22 cellular contexts compared by ENCODE assay signal in the genomic region with DNA sequence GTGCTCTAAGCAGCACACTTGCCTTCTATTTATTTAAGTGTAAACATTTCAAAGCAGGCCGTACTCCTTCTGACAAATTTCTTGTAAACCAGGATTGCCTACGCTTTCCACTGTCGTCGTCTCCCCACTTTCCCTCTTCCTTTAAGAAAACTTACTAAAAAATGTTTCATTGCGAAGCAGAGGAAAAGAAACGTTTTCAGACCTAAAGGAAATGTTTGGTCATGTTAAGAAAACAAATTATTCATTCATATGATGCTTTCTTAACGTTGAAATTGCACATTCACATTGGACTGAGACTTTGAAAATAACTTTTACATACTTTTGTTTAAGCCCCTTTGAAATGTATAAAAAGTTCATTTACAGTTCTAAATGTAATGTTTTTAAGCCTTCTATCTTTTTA.
A peak's percentile ranks its signal among the peaks of the same experiment; 100 is the strongest.
DNase-seq lines count a peak whose midpoint lies in the region; TF ChIP-seq lines count a peak whose summit lies in the region.
"Had no signal": no experiment of that assay in that cellular context is flagged by ENCODE, and none has a peak within 500 bp of the region (broad histone marks: within the 10 kb centered on the region; RNA-seq: fewer than 3 reads in every experiment).

No MANE protein-coding gene starts in this region.

- no peaks in the 10 kb centered on the region for H3K9me3 ChIP-seq in adipocyte (ENCODE audit: control insufficient read depth, low read length)
- H3K9me3 ChIP-seq: A549, BLaER1, Caco-2, HAP-1 had no signal

- H3K4me3 ChIP-seq in ACC112 (ENCODE audit: low read depth, low read length) (no peak overlapping the region), adipocyte (ENCODE audit: low read length) (no peak overlapping the region)
- H3K4me3 ChIP-seq: A549, BLaER1, GM12878, GM23338, HAP-1 had no signal

- H3K27ac Mint-ChIP-seq in osteocyte (ENCODE audit: unreplicated experiment): peak overlapping the region; percentile 74
- H3K27ac Mint-ChIP-seq: B cell; CD8-positive, alpha-beta T cell; GM23338; HFFc6 had no signal

- DNase-seq in adipocyte (ENCODE audit: low read depth): peak; percentile 16
- peak; percentile 28 for DNase-seq in dermis blood vessel endothelial cell
- DNase-seq in osteocyte (ENCODE audit: extremely low spot score, unreplicated experiment): no peak
- no peak for DNase-seq in mesenteric fat pad (ENCODE audit: low spot score)
- DNase-seq in NCI-H524 (lab: John Stamatoyannopoulos, UW): no peak
- DNase-seq in GM13976 (ENCODE audit: low spot score): no peak
- DNase-seq: 8988T; Caco-2; CD8-positive, alpha-beta T cell; DMS153; DND-41; GDM1; HFFc6 had no signal

- H3K79me2 ChIP-seq in ACC112 (ENCODE audit: control insufficient read depth, insufficient read depth, low read length, unreplicated experiment): no peaks in the 10 kb centered on the region

- no peaks in the 10 kb centered on the region for H3K9me3 Mint-ChIP-seq in osteocyte (ENCODE audit: unreplicated experiment)
- H3K9me3 Mint-ChIP-seq: CD8-positive, alpha-beta T cell; HFFc6 had no signal

- H3K4me1 Mint-ChIP-seq in osteocyte (ENCODE audit: unreplicated experiment): peaks cover 18% of the 10 kb centered on the region

- peaks cover 15% of the 10 kb centered on the region for H3K36me3 Mint-ChIP-seq in osteocyte (ENCODE audit: unreplicated experiment)

- H2AFZ ChIP-seq in ACC112 (ENCODE audit: low read length, unreplicated experiment): no peak overlapping the region
- H2AFZ ChIP-seq: GM23338 had no signal

- TF ChIP-seq CTCF in osteocyte (IDR thresholded peaks at IDR 0.05): no peak
- TF ChIP-seq CTCF in GM13976 (IDR thresholded peaks at IDR 0.05; ENCODE audit: borderline replicate concordance, control extremely low read depth, extremely low read depth, insufficient read depth, missing control alignments): no peak

- H3K27ac ChIP-seq in ACC112 (ENCODE audit: low read depth, low read length): peak overlapping the region; percentile 44
- H3K27ac ChIP-seq: A549, BLaER1, C4-2B had no signal

- in situ Hi-C loops in GM13976 (cut with MboI; ENCODE audit: low sequenced_read_pairs, unreplicated experiment): no loop called here

- no peak overlapping the region for H3K9ac ChIP-seq in adipocyte (ENCODE audit: low read length)
- H3K9ac ChIP-seq: BLaER1 had no signal

- H3K4me3 Mint-ChIP-seq in osteocyte (ENCODE audit: unreplicated experiment): no peak overlapping the region
- H3K4me3 Mint-ChIP-seq: B cell; CD4-positive, CD25-positive, alpha-beta regulatory T cell; CD8-positive, alpha-beta T cell; GM23338; HFFc6 had no signal

- no peaks in the 10 kb centered on the region for H3K27me3 ChIP-seq in ACC112 (ENCODE audit: insufficient read depth, low read length)
- H3K27me3 ChIP-seq in adipocyte (replicated peaks; ENCODE audit: control insufficient read depth, insufficient read depth, low read length): no peaks in the 10 kb centered on the region
- H3K27me3 ChIP-seq: BLaER1 had no signal

- no peaks in the 10 kb centered on the region for H3K27me3 Mint-ChIP-seq in osteocyte (ENCODE audit: unreplicated experiment)
- H3K27me3 Mint-ChIP-seq: B cell; CD4-positive, CD25-positive, alpha-beta regulatory T cell had no signal

- H3K36me3 ChIP-seq in ACC112 (ENCODE audit: insufficient read depth, low read length) (peaks cover 3% of the 10 kb centered on the region), adipocyte (ENCODE audit: control insufficient read depth, insufficient read depth, low read length, severe bottlenecking) (peaks cover 13% of the 10 kb centered on the region)

- H3K4me1 ChIP-seq in ACC112 (ENCODE audit: control insufficient read depth, insufficient read depth, low read length, unreplicated experiment) (peaks cover 28% of the 10 kb centered on the region), adipocyte (ENCODE audit: control insufficient read depth, insufficient read depth, low read length) (peaks cover 4% of the 10 kb centered on the region)
- H3K4me1 ChIP-seq: A549, BLaER1 had no signal

Comparison
In these comparisons a context has a peak if more than half of its experiments do, and no peak if none do; other contexts are left out.
1. DNase-seq: peak in adipocyte (single experiment) and dermis blood vessel endothelial cell (single experiment); none in osteocyte (single experiment), mesenteric fat pad (single experiment), NCI-H524 (0 of 2) and GM13976 (single experiment).